Comparison of ENCODE assay signal across 9 cellular contexts in genomic region chr5:96279796-96280542, GRCh38.
DNase-seq lines count a peak whose midpoint lies in the region; ATAC-seq lines count a peak whose summit lies in the region.
"Had no signal": no experiment of that assay in that cellular context is flagged by ENCODE, and none has a peak within 500 bp of the region (broad histone marks: within the 10 kb centered on the region; RNA-seq: fewer than 3 reads in every experiment).

No MANE protein-coding gene starts in this region.

- H2AFZ ChIP-seq in ACC112 (ENCODE audit: low read length, unreplicated experiment), result no peak overlapping the region

- peaks cover 4 to 33% (median 10%) of the 10 kb centered on the region in 5 donors for H3K27me3 Mint-ChIP-seq in naive thymus-derived CD8-positive, alpha-beta T cell

- intact Hi-C loops in right cardiac atrium (cut with DNase I), result no loop called here

- DNase-seq in SW480 (ENCODE audit: low spot score), result peak; percentile 60
- no peak for DNase-seq in GM19240 (ENCODE audit: insufficient read length, low spot score)
- DNase-seq in inferior parietal cortex (ENCODE audit: extremely low spot score), result no peak
- no peak for DNase-seq in right cardiac atrium
- DNase-seq in naive thymus-derived CD8-positive, alpha-beta T cell, result no peak

- H3K36me3 Mint-ChIP-seq in naive thymus-derived CD8-positive, alpha-beta T cell, result peaks cover 0 to 1% (median 0%) of the 10 kb centered on the region in 3 donors

- H3K27me3 ChIP-seq in ACC112 (ENCODE audit: insufficient read depth, low read length) (no peaks in the 10 kb centered on the region), right cardiac atrium (ENCODE audit: control insufficient read depth, insufficient read depth) (no peaks in the 10 kb centered on the region)

- peaks cover 19% of the 10 kb centered on the region for H3K4me1 ChIP-seq in ACC112 (ENCODE audit: control insufficient read depth, insufficient read depth, low read length, unreplicated experiment)
- no peaks in the 10 kb centered on the region for H3K4me1 ChIP-seq in right cardiac atrium (ENCODE audit: control insufficient read depth, insufficient read depth, low read length)

- peak overlapping the region; percentile 60 for H3K27ac ChIP-seq in ACC112 (ENCODE audit: low read depth, low read length)
- H3K27ac ChIP-seq in right cardiac atrium (ENCODE audit: low read length), result no peak overlapping the region

- ATAC-seq in GM18858 (IDR thresholded peaks at IDR 0.05; ENCODE audit: unreplicated experiment), result peak; percentile 89
- peak; percentile 82 for ATAC-seq in HG02798 (IDR thresholded peaks at IDR 0.05; ENCODE audit: poor library complexity, unreplicated experiment)
- ATAC-seq in right cardiac atrium, result no peak
- no peak for ATAC-seq in naive thymus-derived CD8-positive, alpha-beta T cell

- POLR2A ChIA-PET in naive thymus-derived CD8-positive, alpha-beta T cell (lab: Charles Lee), result no interaction called here

- no peaks in the 10 kb centered on the region for H3K79me2 ChIP-seq in ACC112 (ENCODE audit: control insufficient read depth, insufficient read depth, low read length, unreplicated experiment)

- H3K4me3 Mint-ChIP-seq in naive thymus-derived CD8-positive, alpha-beta T cell, result no peak overlapping the region
- H3K4me3 Mint-ChIP-seq: neural crest cell had no signal

- H3K9me3 ChIP-seq in right cardiac atrium (ENCODE audit: control insufficient read depth, low read length), result no peaks in the 10 kb centered on the region

- no peak overlapping the region for H3K27ac Mint-ChIP-seq in naive thymus-derived CD8-positive, alpha-beta T cell

- peaks cover 0 to 3% (median 0%) of the 10 kb centered on the region in 4 donors for H3K4me1 Mint-ChIP-seq in naive thymus-derived CD8-positive, alpha-beta T cell

- H3K9me3 Mint-ChIP-seq in naive thymus-derived CD8-positive, alpha-beta T cell, result no peaks in the 10 kb centered on the region

- 80% methylated on average over 6 of the region's 6 CpGs for WGBS in right cardiac atrium

- H3K4me3 ChIP-seq in ACC112 (ENCODE audit: low read depth, low read length) (no peak overlapping the region; the same call in 1 of the 2 replicates), right cardiac atrium (ENCODE audit: low read length) (no peak overlapping the region)

- no peaks in the 10 kb centered on the region for H3K36me3 ChIP-seq in ACC112 (ENCODE audit: insufficient read depth, low read length)

Comparison
In these comparisons a context has a peak if more than half of its experiments do, and no peak if none do; other contexts are left out.
1. ATAC-seq: peak in GM18858 (single experiment) and HG02798 (single experiment); none in right cardiac atrium (0 of 2) and naive thymus-derived CD8-positive, alpha-beta T cell (0 of 2).